ENCODE assay signal across 30 cellular contexts in genomic region chr2:239146741-239147181, GRCh38.
DNase-seq lines count a peak whose midpoint lies in the region; ATAC-seq, FAIRE-seq and TF ChIP-seq lines count a peak whose summit lies in the region.
"Had no signal": no experiment of that assay in that cellular context is flagged by ENCODE, and none has a peak within 500 bp of the region (broad histone marks: within the 10 kb centered on the region; RNA-seq: fewer than 3 reads in every experiment).

No MANE protein-coding gene starts in this region.

- H3K9ac ChIP-seq in kidney (ENCODE audit: low read length in 2 of 2), result no peak overlapping the region

- H3K36me3 ChIP-seq in RWPE2 (ENCODE audit: low read depth) (peaks cover 4% of the 10 kb centered on the region; the same call in 1 of the 2 replicates), kidney (ENCODE audit: control insufficient read depth in 1 of 2, insufficient read depth in 2 of 2, low read length in 2 of 2) (peaks cover 3 to 14% of the 10 kb centered on the region in 2 donors), mucosa of descending colon (ENCODE audit: low read depth) (peaks cover 3% of the 10 kb centered on the region), upper lobe of right lung (peaks cover 26% of the 10 kb centered on the region)
- H3K36me3 ChIP-seq: HAP-1 had no signal

- no peak overlapping the region for H3K4me3 ChIP-seq in RWPE2 (ENCODE audit: severe bottlenecking)
- H3K4me3 ChIP-seq in kidney (ENCODE audit: low read length in 2 of 2), result no peak overlapping the region
- no peak overlapping the region for H3K4me3 ChIP-seq in mucosa of descending colon
- no peak overlapping the region for H3K4me3 ChIP-seq in upper lobe of right lung
- H3K4me3 ChIP-seq: GM12878, HAP-1, MG63, SJSA1 had no signal

- TF ChIP-seq CTCF in RWPE2 (IDR thresholded peaks at IDR 0.05; ENCODE audit: poor library complexity, severe bottlenecking) (no peak), kidney (IDR thresholded peaks at IDR 0.05; ENCODE audit: borderline replicate concordance, extremely low read depth, insufficient read depth) (no peak), mucosa of descending colon (IDR thresholded peaks at IDR 0.05) (no peak), upper lobe of right lung (IDR thresholded peaks at IDR 0.05) (no peak)

- FAIRE-seq in kidney (lab: Jason Lieb, UNC), result no peak
- FAIRE-seq: A204.1, G401.6, HTR-8/SVneo had no signal

- DNase-seq in RWPE2 (ENCODE audit: low spot score), result peak; percentile 30
- peak; percentile 35 for DNase-seq in kidney
- peak in 2 of 3 donors; percentile 7 to 36 for DNase-seq in mucosa of descending colon
- DNase-seq in upper lobe of right lung, result peak; percentile 54
- DNase-seq in activated naive CD4-positive, alpha-beta T cell treated with Interleukin-2 at 50 U/mL for 16 hours, result no peak
- no peak for DNase-seq in OCI-M2 (lab: John Stamatoyannopoulos, UW; ENCODE audit: unreplicated experiment)
- DNase-seq in DMS79 (lab: John Stamatoyannopoulos, UW), result no peak
- DNase-seq: AML-193; C1 segment of cervical spinal cord; CD4-positive, alpha-beta memory T cell; COR-L47; DMS53; GOT3; HFFc6; KBM-7; MG63; NCI-H1105 treated with DMSO at 0.1 percent for 48 hours; NCI-H146; NCI-H1930; NCI-H2107; NCI-H524; NCI-H748 treated with DMSO at 0.1 percent for 48 hours; PC-3 had no signal

- no peak overlapping the region for H3K27ac ChIP-seq in RWPE2 (ENCODE audit: poor library complexity, severe bottlenecking)
- H3K27ac ChIP-seq in kidney (ENCODE audit: low read depth in 2 of 2, low read length in 2 of 2), result no peak overlapping the region
- H3K27ac ChIP-seq in upper lobe of right lung, result no peak overlapping the region
- H3K27ac ChIP-seq: SJSA1 had no signal

- intact Hi-C loops in kidney (cut with DNase I) (no loop called here), mucosa of descending colon (cut with DNase I, micrococcal nuclease) (no loop called here), upper lobe of right lung (cut with DNase I) (no loop called here)

- ATAC-seq in RWPE2 (ENCODE audit: low read depth), result no peak
- ATAC-seq in mucosa of descending colon, result no peak
- no peak for ATAC-seq in upper lobe of right lung
- ATAC-seq: PC-3, Right ventricle myocardium inferior had no signal

- no peaks in the 10 kb centered on the region for H3K9me3 ChIP-seq in RWPE2 (ENCODE audit: severe bottlenecking)
- H3K9me3 ChIP-seq in kidney (ENCODE audit: control insufficient read depth in 1 of 2, low read length in 2 of 2), result no peaks in the 10 kb centered on the region
- no peaks in the 10 kb centered on the region for H3K9me3 ChIP-seq in mucosa of descending colon
- H3K9me3 ChIP-seq in upper lobe of right lung, result no peaks in the 10 kb centered on the region
- H3K9me3 ChIP-seq: HAP-1, MG63, SJSA1 had no signal

- no peaks in the 10 kb centered on the region for H3K4me1 ChIP-seq in RWPE2 (ENCODE audit: insufficient read depth, poor library complexity, severe bottlenecking)
- H3K4me1 ChIP-seq in kidney (ENCODE audit: control insufficient read depth in 1 of 2, insufficient read depth in 1 of 2, low read depth in 1 of 2, low read length in 2 of 2), result no peaks in the 10 kb centered on the region
- no peaks in the 10 kb centered on the region for H3K4me1 ChIP-seq in mucosa of descending colon (ENCODE audit: low read depth)
- H3K4me1 ChIP-seq in upper lobe of right lung, result no peaks in the 10 kb centered on the region
- H3K4me1 ChIP-seq: HAP-1 had no signal

- H3K27me3 ChIP-seq in RWPE2 (ENCODE audit: insufficient read depth, poor library complexity, severe bottlenecking) (no peaks in the 10 kb centered on the region), upper lobe of right lung (no peaks in the 10 kb centered on the region)
- H3K27me3 ChIP-seq: MG63, SJSA1 had no signal

Comparison
In these comparisons a context has a peak if more than half of its experiments do, and no peak if none do; other contexts are left out.
1. DNase-seq: peak in RWPE2 (single experiment), kidney (single experiment), mucosa of descending colon (2 of 3) and upper lobe of right lung (single experiment); none in activated naive CD4-positive, alpha-beta T cell treated with Interleukin-2 at 50 U/mL for 16 hours (single experiment), OCI-M2 (single experiment) and DMS79 (single experiment).